ENCODE assay signal across 32 cellular contexts in genomic region chr7:120841608-120842007, GRCh38. TPM values are rescaled to one million over a fixed set of nuclear protein-coding genes. Genes with fewer than 3 reads are reported as not detected.
"Had no signal": no experiment of that assay in that cellular context is flagged by ENCODE, and none has a peak within 500 bp of the region (broad histone marks: within the 10 kb centered on the region; RNA-seq: fewer than 3 reads in every experiment).

No MANE protein-coding gene starts in this region.

- H3K4me2 ChIP-seq: smooth muscle cell had no signal

- H3K36me3 ChIP-seq: neutrophil, prostate gland, thyroid gland, upper lobe of right lung, WERI-Rb-1 had no signal

- H3K27me3 Mint-ChIP-seq: activated CD4-positive, alpha-beta T cell treated with anti-CD3 and anti-CD28 coated beads, Interleukin-2, amount 10 ng/mL, durations not matched to agents 24 days and 14 days had no signal

- H3K27ac ChIP-seq: esophagus muscularis mucosa, foreskin keratinocyte, heart left ventricle, neutrophil, prostate gland, thyroid gland, upper lobe of right lung, WERI-Rb-1 had no signal

- H3K4me3 ChIP-seq: esophagus muscularis mucosa, heart left ventricle, mucosa of descending colon, prostate gland, smooth muscle cell, stomach, thyroid gland, upper lobe of right lung had no signal

- H3K9me3 ChIP-seq: esophagus muscularis mucosa, heart left ventricle, mucosa of descending colon, neutrophil, prostate gland, stomach, thyroid gland, upper lobe of right lung had no signal

- H3K4me1 ChIP-seq: foreskin keratinocyte, prostate gland, thyroid gland, upper lobe of right lung had no signal

- H3K36me3 Mint-ChIP-seq: immature natural killer cell; natural killer cell treated with Interleukin-12 subunit alpha and Interleukin-12 subunit beta and Interleukin-15 and Interleukin-18, amount 100 ng/mL, for 72 hours; stimulated activated memory B cell treated with anti-CD40 and anti-IgM and Interleukin-4, amounts not matched to agents 10 μg/mL and 1 μg/mL and 100 μg/mL, for 72 hours had no signal

- H3K9me3 Mint-ChIP-seq: activated CD4-positive, alpha-beta memory T cell treated with anti-CD3 and anti-CD28 coated beads, Interleukin-2, amount 10 ng/mL, durations not matched to agents 7 days and 5 days; activated CD4-positive, alpha-beta T cell treated with anti-CD3 and anti-CD28 coated beads, Interleukin-2, amount 10 ng/mL, durations not matched to agents 24 days and 14 days; activated T-cell treated with anti-CD3 and anti-CD28 coated beads, Interleukin-2, amount 50 U/mL, for 24 hours; activated T-helper 17 cell treated with anti-CD3 and anti-CD28 coated beads, Interleukin-2, amount 50 U/mL, for 72 hours; natural killer cell treated with Interleukin-12 subunit alpha and Interleukin-12 subunit beta and Interleukin-15 and Interleukin-18, amount 100 ng/mL, for 72 hours; stimulated activated memory B cell treated with anti-CD40 and anti-IgM and Interleukin-4, amounts not matched to agents 10 μg/mL and 1 μg/mL and 100 μg/mL, for 72 hours; T-helper 1 cell treated with Interleukin-12 subunit alpha and Interleukin-12 subunit beta and Interleukin-4 antibody, amounts not matched to agents 30 μg/mL and 1 μg/mL, for 36 hours had no signal

- H3K4me3 Mint-ChIP-seq: activated CD4-positive, alpha-beta memory T cell treated with anti-CD3 and anti-CD28 coated beads, Interleukin-2, amount 10 ng/mL, durations not matched to agents 7 days and 5 days; activated CD4-positive, alpha-beta T cell treated with anti-CD3 and anti-CD28 coated beads, Interleukin-2, amount 10 ng/mL, durations not matched to agents 24 days and 14 days; activated T-cell treated with anti-CD3 and anti-CD28 coated beads, Interleukin-2, amount 50 U/mL, for 24 hours; activated T-helper 17 cell treated with anti-CD3 and anti-CD28 coated beads, Interleukin-2, amount 50 U/mL, for 72 hours; immature natural killer cell; natural killer cell treated with Interleukin-12 subunit alpha and Interleukin-12 subunit beta and Interleukin-15 and Interleukin-18, amount 100 ng/mL, for 72 hours; stimulated activated memory B cell treated with anti-CD40 and anti-IgM and Interleukin-4, amounts not matched to agents 10 μg/mL and 1 μg/mL and 100 μg/mL, for 72 hours; T-helper 1 cell treated with Interleukin-12 subunit alpha and Interleukin-12 subunit beta and Interleukin-4 antibody, amounts not matched to agents 30 μg/mL and 1 μg/mL, for 36 hours had no signal

- DNase-seq: activated CD4-positive, alpha-beta memory T cell treated with anti-CD3 and anti-CD28 coated beads, Interleukin-2, amount 10 ng/mL, durations not matched to agents 7 days and 5 days; activated CD4-positive, alpha-beta T cell treated with anti-CD3 and anti-CD28 coated beads, Interleukin-2, amount 10 ng/mL, durations not matched to agents 24 days and 14 days; activated CD4-positive, CD25-positive, alpha-beta regulatory T cell treated with anti-CD3 and anti-CD28 coated beads, Interleukin-2, amount 50 U/mL, for 72 hours; activated CD8-positive, alpha-beta memory T cell treated with anti-CD3 and anti-CD28 coated beads, Interleukin-2, amount 50 U/mL, for 48 hours; activated gamma-delta T cell treated with Interleukin-2 at 50 U/mL for 16 hours; activated naive CD4-positive, alpha-beta T cell treated with anti-CD3 and anti-CD28 coated beads, Interleukin-2, amount 50 U/mL, for 16 hours; activated T-cell treated with anti-CD3 and anti-CD28 coated beads, Interleukin-2, amount 50 U/mL, for 24 hours; amniotic stem cell; caudate nucleus; cortex of kidney; heart left ventricle; hypothalamus; immature natural killer cell; left ventricle myocardium superior; mucosa of descending colon; stimulated activated CD4-positive, alpha-beta T cell treated with anti-CD3 and anti-CD28 coated beads, Interleukin-1b, Interleukin-23, amount 100 ng/mL, for 48 hours; stimulated activated CD4-positive, alpha-beta T cell treated with anti-CD3 and anti-CD28 coated beads, Interleukin-4, amount 100 ng/mL, for 4 hours; stimulated activated CD8-positive, alpha-beta memory T cell treated with anti-CD3 and anti-CD28 coated beads, Interleukin-4, amount 100 ng/mL, for 48 hours; T-helper 9 cell; thyroid gland; upper lobe of right lung; WERI-Rb-1 had no signal

- H3K4me1 Mint-ChIP-seq: activated CD4-positive, alpha-beta memory T cell treated with anti-CD3 and anti-CD28 coated beads, Interleukin-2, amount 10 ng/mL, durations not matched to agents 7 days and 5 days; activated CD4-positive, alpha-beta T cell treated with anti-CD3 and anti-CD28 coated beads, Interleukin-2, amount 10 ng/mL, durations not matched to agents 24 days and 14 days; activated T-helper 17 cell treated with anti-CD3 and anti-CD28 coated beads, Interleukin-2, amount 50 U/mL, for 72 hours; immature natural killer cell; stimulated activated memory B cell treated with anti-CD40 and anti-IgM and Interleukin-4, amounts not matched to agents 10 μg/mL and 1 μg/mL and 100 μg/mL, for 72 hours had no signal

- ATAC-seq: activated T-helper 17 cell treated with anti-CD3 and anti-CD28 coated beads, Interleukin-2, amount 50 U/mL, for 72 hours; heart left ventricle; left ventricle myocardium superior; natural killer cell treated with Interleukin-12 subunit alpha and Interleukin-12 subunit beta and Interleukin-15 and Interleukin-18, amount 100 ng/mL, for 72 hours; stimulated activated memory B cell treated with anti-CD40 and anti-IgM and Interleukin-4, amounts not matched to agents 10 μg/mL and 1 μg/mL and 100 μg/mL, for 72 hours; upper lobe of right lung had no signal

- H3K27ac Mint-ChIP-seq: activated CD4-positive, alpha-beta memory T cell treated with anti-CD3 and anti-CD28 coated beads, Interleukin-2, amount 10 ng/mL, durations not matched to agents 7 days and 5 days; activated CD4-positive, alpha-beta T cell treated with anti-CD3 and anti-CD28 coated beads, Interleukin-2, amount 10 ng/mL, durations not matched to agents 24 days and 14 days; activated T-cell treated with anti-CD3 and anti-CD28 coated beads, Interleukin-2, amount 50 U/mL, for 24 hours; activated T-helper 17 cell treated with anti-CD3 and anti-CD28 coated beads, Interleukin-2, amount 50 U/mL, for 72 hours; immature natural killer cell; natural killer cell treated with Interleukin-12 subunit alpha and Interleukin-12 subunit beta and Interleukin-15 and Interleukin-18, amount 100 ng/mL, for 72 hours; stimulated activated memory B cell treated with anti-CD40 and anti-IgM and Interleukin-4, amounts not matched to agents 10 μg/mL and 1 μg/mL and 100 μg/mL, for 72 hours; T-helper 1 cell treated with Interleukin-12 subunit alpha and Interleukin-12 subunit beta and Interleukin-4 antibody, amounts not matched to agents 30 μg/mL and 1 μg/mL, for 36 hours had no signal

- H3K27me3 ChIP-seq: esophagus muscularis mucosa, foreskin keratinocyte, heart left ventricle, neutrophil, stomach, thyroid gland, upper lobe of right lung had no signal

RNA-seq across cellular contexts. Expression of gene TSPAN12, which starts 16.3 kb away (rescaled TPM):
- total RNA-seq: activated CD4-positive, alpha-beta memory T cell treated with anti-CD3 and anti-CD28 coated beads, Interleukin-2, amount 10 ng/mL, durations not matched to agents 7 days and 5 days; activated CD4-positive, alpha-beta T cell treated with anti-CD3 and anti-CD28 coated beads, Interleukin-2, amount 10 ng/mL, durations not matched to agents 24 days and 14 days; activated T-helper 17 cell treated with anti-CD3 and anti-CD28 coated beads, Interleukin-2, amount 50 U/mL, for 72 hours; natural killer cell treated with Interleukin-12 subunit alpha and Interleukin-12 subunit beta and Interleukin-15 and Interleukin-18, amount 100 ng/mL, for 72 hours had no signal
- polyA plus RNA-seq: immature natural killer cell had no signal
